ENCODE assay signal across 1 cellular context in the genomic region with DNA sequence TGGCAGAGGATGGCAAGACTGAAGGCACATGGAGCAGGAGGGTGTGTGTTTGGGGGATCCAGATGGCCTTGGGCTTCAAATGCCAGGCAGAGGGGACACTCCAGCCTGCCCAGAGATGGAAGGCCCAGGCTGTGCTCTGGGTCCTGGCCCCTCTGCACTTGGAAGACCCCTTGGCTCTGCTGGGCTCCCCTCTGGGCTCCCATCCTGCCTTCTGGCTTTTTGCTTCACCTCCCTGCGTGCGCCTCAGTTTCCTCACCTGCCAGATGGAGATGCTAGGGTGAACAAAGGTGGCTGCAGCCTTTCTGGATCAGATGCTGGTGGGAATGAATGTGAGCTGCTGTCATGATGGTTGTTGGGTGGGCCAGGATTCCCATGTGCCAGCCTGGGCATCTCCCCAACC.
TF ChIP-seq lines count a peak whose summit lies in the region.

No MANE protein-coding gene starts in this region.

TF ChIP-seq in WTC11, 78 proteins besides CTCF, POLR2A, EP300 and RAD21 (continued from another document):
- no peak for TF ChIP-seq ZBTB43 (CRISPR knock-in tag; IDR thresholded peaks at IDR 0.05)
- no peak for TF ChIP-seq TP53 (CRISPR knock-in tag; IDR thresholded peaks at IDR 0.05)
- TF ChIP-seq HMGA2 (CRISPR knock-in tag; IDR thresholded peaks at IDR 0.05), result no peak
- TF ChIP-seq NFE2L1 (CRISPR knock-in tag; IDR thresholded peaks at IDR 0.05), result no peak
- no peak for TF ChIP-seq CREM (CRISPR knock-in tag; IDR thresholded peaks at IDR 0.05)
- no peak for TF ChIP-seq GABPB1 (CRISPR knock-in tag; IDR thresholded peaks at IDR 0.05)
- TF ChIP-seq RELA (CRISPR knock-in tag; IDR thresholded peaks at IDR 0.05; ENCODE audit: borderline replicate concordance), result no peak
- TF ChIP-seq, protein P1, sequence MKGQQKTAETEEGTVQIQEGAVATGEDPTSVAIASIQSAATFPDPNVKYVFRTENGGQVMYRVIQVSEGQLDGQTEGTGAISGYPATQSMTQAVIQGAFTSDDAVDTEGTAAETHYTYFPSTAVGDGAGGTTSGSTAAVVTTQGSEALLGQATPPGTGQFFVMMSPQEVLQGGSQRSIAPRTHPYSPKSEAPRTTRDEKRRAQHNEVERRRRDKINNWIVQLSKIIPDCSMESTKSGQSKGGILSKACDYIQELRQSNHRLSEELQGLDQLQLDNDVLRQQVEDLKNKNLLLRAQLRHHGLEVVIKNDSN (CRISPR knock-in tag; IDR thresholded peaks at IDR 0.05), result no peak
- TF ChIP-seq MXD4 (CRISPR knock-in tag; IDR thresholded peaks at IDR 0.05; ENCODE audit: borderline replicate concordance), result no peak
- TF ChIP-seq KAT7 (CRISPR knock-in tag; IDR thresholded peaks at IDR 0.05; ENCODE audit: borderline replicate concordance), result no peak
- TF ChIP-seq, protein P2, sequence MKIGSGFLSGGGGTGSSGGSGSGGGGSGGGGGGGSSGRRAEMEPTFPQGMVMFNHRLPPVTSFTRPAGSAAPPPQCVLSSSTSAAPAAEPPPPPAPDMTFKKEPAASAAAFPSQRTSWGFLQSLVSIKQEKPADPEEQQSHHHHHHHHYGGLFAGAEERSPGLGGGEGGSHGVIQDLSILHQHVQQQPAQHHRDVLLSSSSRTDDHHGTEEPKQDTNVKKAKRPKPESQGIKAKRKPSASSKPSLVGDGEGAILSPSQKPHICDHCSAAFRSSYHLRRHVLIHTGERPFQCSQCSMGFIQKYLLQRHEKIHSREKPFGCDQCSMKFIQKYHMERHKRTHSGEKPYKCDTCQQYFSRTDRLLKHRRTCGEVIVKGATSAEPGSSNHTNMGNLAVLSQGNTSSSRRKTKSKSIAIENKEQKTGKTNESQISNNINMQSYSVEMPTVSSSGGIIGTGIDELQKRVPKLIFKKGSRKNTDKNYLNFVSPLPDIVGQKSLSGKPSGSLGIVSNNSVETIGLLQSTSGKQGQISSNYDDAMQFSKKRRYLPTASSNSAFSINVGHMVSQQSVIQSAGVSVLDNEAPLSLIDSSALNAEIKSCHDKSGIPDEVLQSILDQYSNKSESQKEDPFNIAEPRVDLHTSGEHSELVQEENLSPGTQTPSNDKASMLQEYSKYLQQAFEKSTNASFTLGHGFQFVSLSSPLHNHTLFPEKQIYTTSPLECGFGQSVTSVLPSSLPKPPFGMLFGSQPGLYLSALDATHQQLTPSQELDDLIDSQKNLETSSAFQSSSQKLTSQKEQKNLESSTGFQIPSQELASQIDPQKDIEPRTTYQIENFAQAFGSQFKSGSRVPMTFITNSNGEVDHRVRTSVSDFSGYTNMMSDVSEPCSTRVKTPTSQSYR (CRISPR knock-in tag; IDR thresholded peaks at IDR 0.05), result no peak
- no peak for TF ChIP-seq GTF2I (CRISPR knock-in tag; conservative IDR thresholded peaks at IDR 0.05)
- no peak for TF ChIP-seq ARID4B (CRISPR knock-in tag; IDR thresholded peaks at IDR 0.05; ENCODE audit: borderline replicate concordance)
